25 cellular contexts compared by ENCODE assay signal in the genomic region with DNA sequence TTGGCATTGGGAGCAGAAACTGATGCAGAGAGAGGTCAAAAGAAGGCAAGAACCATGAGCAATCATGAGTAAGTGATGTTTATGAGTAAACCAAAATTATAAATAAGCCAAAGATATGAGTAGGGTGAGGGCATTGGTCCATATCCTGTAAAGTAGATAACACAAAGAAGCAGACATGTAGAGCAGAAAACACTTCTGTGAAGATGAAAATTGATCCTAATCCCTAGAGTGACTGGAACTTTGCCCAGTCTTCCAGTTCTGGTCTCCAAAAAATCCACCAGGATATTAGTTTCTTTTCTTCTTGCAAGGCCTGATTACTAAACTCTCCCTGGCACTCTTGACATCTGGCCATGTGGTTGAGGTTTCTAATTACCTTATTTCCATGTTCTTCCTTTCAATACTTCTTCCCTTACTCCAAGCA. TPM values are rescaled to one million over a fixed set of nuclear protein-coding genes. Genes with fewer than 3 reads are reported as not detected.
DNase-seq lines count a peak whose midpoint lies in the region.
"Had no signal": no experiment of that assay in that cellular context is flagged by ENCODE, and none has a peak within 500 bp of the region (broad histone marks: within the 10 kb centered on the region; RNA-seq: fewer than 3 reads in every experiment).

No MANE protein-coding gene starts in this region.

- DNase-seq in DMS79 (lab: John Stamatoyannopoulos, UW): peak; percentile 82
- peak; percentile 18 for DNase-seq in HS-5 (ENCODE audit: low read depth)
- peak; percentile 16 for DNase-seq in NCI-H345 (lab: John Stamatoyannopoulos, UW)
- peak; percentile 33 for DNase-seq in amniotic epithelial cell (ENCODE audit: low read depth)
- no peak for DNase-seq in A172 (ENCODE audit: low spot score)
- no peak for DNase-seq in stimulated activated CD4-positive, alpha-beta T cell treated with anti-CD3 and anti-CD28 coated beads, Interleukin-4, amount 100 ng/mL, for 24 hours
- DNase-seq in activated gamma-delta T cell (lab: John Stamatoyannopoulos, UW): no peak
- DNase-seq in D341Med (ENCODE audit: low spot score): no peak
- DNase-seq: ACHN; activated CD4-positive, alpha-beta T cell treated with anti-CD3 and anti-CD28 coated beads, Interleukin-2, amount 10 ng/mL, durations not matched to agents 24 days and 14 days; activated naive CD4-positive, alpha-beta T cell treated with anti-CD3 and anti-CD28 coated beads for 36 hours; activated T-cell treated with anti-CD3 and anti-CD28 coated beads, Interleukin-2, amount 50 U/mL, for 72 hours; NCI-H1417 treated with DMSO at 0.1 percent for 48 hours; NCI-H226; ovary; retina; SK-N-SH; spleen; stimulated activated CD4-positive, alpha-beta T cell treated with anti-CD3 and anti-CD28 coated beads, Interleukin-4, amount 100 ng/mL, for 4 hours; stimulated activated naive CD4-positive, alpha-beta T cell treated with Interleukin-2 at 50 U/mL for 16 hours; T-helper 2 cell had no signal

RNA-seq across cellular contexts. Expression of gene DRD2, which starts 13.7 kb away (rescaled TPM):
- total RNA-seq in A172 (2014; rRNA removed; shearing (Covaris generic)): not detected in 2 replicates
- total RNA-seq: activated CD4-positive, alpha-beta T cell treated with anti-CD3 and anti-CD28 coated beads, Interleukin-2, amount 10 ng/mL, durations not matched to agents 24 days and 14 days; activated naive CD4-positive, alpha-beta T cell treated with anti-CD3 and anti-CD28 coated beads for 36 hours; cardiac septum; glomerular endothelial cell; GM12878; spleen; thoracic aorta had no signal

Comparison
In these comparisons a context has a peak if more than half of its experiments do, and no peak if none do; other contexts are left out.
1. DNase-seq: peak in DMS79 (single experiment), HS-5 (single experiment), NCI-H345 (single experiment) and amniotic epithelial cell (single experiment); none in A172 (single experiment), stimulated activated CD4-positive, alpha-beta T cell treated with anti-CD3 and anti-CD28 coated beads, Interleukin-4, amount 100 ng/mL, for 24 hours (single experiment), activated gamma-delta T cell (single experiment) and D341Med (single experiment).